Comparison of ENCODE assay signal across 25 cellular contexts in the genomic region with DNA sequence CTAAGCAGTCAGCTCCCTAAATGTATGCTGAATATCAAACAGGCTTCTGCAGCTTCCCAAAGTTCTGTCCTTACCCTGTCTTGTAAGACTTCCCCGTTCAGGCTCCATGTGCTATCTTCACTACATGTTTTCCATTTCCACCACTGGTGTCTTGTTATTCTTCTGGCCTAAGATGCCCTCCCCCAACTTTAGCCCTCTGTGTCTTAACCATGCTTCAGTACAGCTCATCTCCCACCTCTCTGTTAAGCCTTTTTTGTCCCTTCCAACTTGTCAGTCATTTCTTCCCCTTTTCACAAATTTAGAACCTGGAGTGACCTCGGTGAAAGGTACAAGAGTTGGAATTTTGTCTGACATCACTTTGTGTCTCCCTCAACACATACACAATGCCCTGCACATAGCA.
DNase-seq lines count a peak whose midpoint lies in the region; ATAC-seq and TF ChIP-seq lines count a peak whose summit lies in the region.
"Had no signal": no experiment of that assay in that cellular context is flagged by ENCODE, and none has a peak within 500 bp of the region (broad histone marks: within the 10 kb centered on the region; RNA-seq: fewer than 3 reads in every experiment).

No MANE protein-coding gene starts in this region.

- no peak for DNase-seq in stimulated activated naive CD8-positive, alpha-beta T cell treated with anti-CD3 and anti-CD28 coated beads, Interleukin-15, Interleukin-2, amounts not matched to agents 100 U/mL and 50 U/mL, for 24 hours
- no peak for DNase-seq in mesendoderm
- DNase-seq in COLO829 (ENCODE audit: low spot score) = no peak
- no peak for DNase-seq in T-helper 9 cell
- DNase-seq in NCI-H2107 (lab: John Stamatoyannopoulos, UW) = no peak
- DNase-seq: activated naive CD4-positive, alpha-beta T cell treated with anti-CD3 and anti-CD28 coated beads for 36 hours; activated T-cell treated with anti-CD3 and anti-CD28 coated beads, Interleukin-2, amount 50 U/mL, for 48 hours; effector CD4-positive, alpha-beta T cell; erythroblast; foreskin fibroblast; immature natural killer cell; left ventricle myocardium inferior; NCI-H146; NCI-H524; stimulated activated CD4-positive, alpha-beta T cell treated with anti-CD3 and anti-CD28 coated beads, Interleukin-1b, Interleukin-23, amount 100 ng/mL, for 48 hours; stimulated activated naive CD4-positive, alpha-beta T cell had no signal

- no peak overlapping the region for H4K5ac ChIP-seq in mesendoderm (ENCODE audit: low read length)

- H3K4me2 ChIP-seq in SU-DHL-6 (ENCODE audit: low read depth, low read length, poor library complexity, severe bottlenecking) (peak overlapping the region; percentile 91), mesendoderm (ENCODE audit: low read length) (no peak overlapping the region)

- WGBS in mesendoderm (ENCODE audit: extremely low coverage, insufficient coverage, low lambda C conversion rate) = no CpG with 5 or more reads among the region's 2 CpGs

- H3F3A ChIP-seq in SU-DHL-6 (ENCODE audit: insufficient read depth) = peaks cover 86% of the 10 kb centered on the region

- no peak overlapping the region for H4K8ac ChIP-seq in mesendoderm (ENCODE audit: low read depth, low read length)

- no peaks in the 10 kb centered on the region for H3K9me2 ChIP-seq in SU-DHL-6 (replicated peaks; ENCODE audit: insufficient read depth, low read length)

- no peaks in the 10 kb centered on the region for H3K79me1 ChIP-seq in mesendoderm (ENCODE audit: low read length)

- no peak overlapping the region for H3K18ac ChIP-seq in mesendoderm (ENCODE audit: low read length)

- no peaks in the 10 kb centered on the region for H3K9me3 Mint-ChIP-seq in stimulated activated naive CD8-positive, alpha-beta T cell treated with anti-CD3 and anti-CD28 coated beads, Interleukin-15, Interleukin-2, amounts not matched to agents 100 ng/mL and 50 ng/mL, for 24 hours
- H3K9me3 Mint-ChIP-seq: activated naive CD4-positive, alpha-beta T cell treated with anti-CD3 and anti-CD28 coated beads for 36 hours; central memory CD8-positive, alpha-beta T cell; immature natural killer cell had no signal

- no peak overlapping the region for H2AFZ ChIP-seq in SU-DHL-6 (ENCODE audit: low read depth, low read length, severe bottlenecking)

- H3K9ac ChIP-seq in SU-DHL-6 (ENCODE audit: low read length) = peak overlapping the region; percentile 84
- H3K9ac ChIP-seq in mesendoderm (ENCODE audit: low read length) = peak overlapping the region; percentile 11
- H3K9ac ChIP-seq: BLaER1 treated with 17β-estradiol and CSF1 and Interleukin-3, amounts not matched to agents 10 nM and 100 nM had no signal

- H3K79me2 ChIP-seq in SU-DHL-6 (ENCODE audit: insufficient read depth, low read length) (no peaks in the 10 kb centered on the region; the same call in 1 of the 2 replicates), mesendoderm (ENCODE audit: control insufficient read depth, insufficient read depth, low read length) (no peaks in the 10 kb centered on the region)

- no peaks in the 10 kb centered on the region for H3K27me3 Mint-ChIP-seq in stimulated activated naive CD8-positive, alpha-beta T cell treated with anti-CD3 and anti-CD28 coated beads, Interleukin-15, Interleukin-2, amounts not matched to agents 100 ng/mL and 50 ng/mL, for 24 hours
- H3K27me3 Mint-ChIP-seq: central memory CD8-positive, alpha-beta T cell; type B pancreatic cell had no signal

- no peaks in the 10 kb centered on the region for H3K9me3 ChIP-seq in SU-DHL-6 (ENCODE audit: insufficient read depth, low read length)
- H3K9me3 ChIP-seq: ascending aorta, left ventricle myocardium inferior had no signal

- peak overlapping the region; percentile 62 for H2BK5ac ChIP-seq in mesendoderm (ENCODE audit: low read length)

- peak overlapping the region; percentile 90 for H2AK5ac ChIP-seq in mesendoderm (ENCODE audit: low read length)

- peak overlapping the region; percentile 5 for H2BK15ac ChIP-seq in mesendoderm (replicated peaks; ENCODE audit: low read depth)

- no peak for TF ChIP-seq CTCF in SU-DHL-6 (IDR thresholded peaks at IDR 0.05; ENCODE audit: insufficient read depth, low read length, poor library complexity, severe bottlenecking)

- H3K23ac ChIP-seq in mesendoderm (ENCODE audit: low read length) = no peak overlapping the region

- no peak overlapping the region for H2BK120ac ChIP-seq in mesendoderm (ENCODE audit: low read depth, low read length)

- peak overlapping the region; percentile 56 for H3K56ac ChIP-seq in mesendoderm (ENCODE audit: low read length)

- H3K4ac ChIP-seq in mesendoderm (ENCODE audit: low read depth, low read length) = no peak overlapping the region

- H3K36me3 ChIP-seq in SU-DHL-6 (ENCODE audit: low read length) (no peaks in the 10 kb centered on the region), mesendoderm (ENCODE audit: control insufficient read depth, insufficient read depth, low read length) (no peaks in the 10 kb centered on the region)
- H3K36me3 ChIP-seq: ascending aorta; BLaER1 treated with 17β-estradiol and CSF1 and Interleukin-3, amounts not matched to agents 10 nM and 100 nM; left ventricle myocardium inferior had no signal

- peaks cover 86% of the 10 kb centered on the region for H3K4me1 Mint-ChIP-seq in stimulated activated naive CD8-positive, alpha-beta T cell treated with anti-CD3 and anti-CD28 coated beads, Interleukin-15, Interleukin-2, amounts not matched to agents 100 ng/mL and 50 ng/mL, for 24 hours (ENCODE audit: low read depth)

- H3K27me3 ChIP-seq in SU-DHL-6 (ENCODE audit: low read length) (no peaks in the 10 kb centered on the region), mesendoderm (ENCODE audit: insufficient read depth, low read length, poor library complexity) (no peaks in the 10 kb centered on the region)
- H3K27me3 ChIP-seq: ascending aorta; BLaER1 treated with 17β-estradiol and CSF1 and Interleukin-3, amounts not matched to agents 10 nM and 100 nM had no signal

- ATAC-seq in stimulated activated naive CD8-positive, alpha-beta T cell treated with anti-CD3 and anti-CD28 coated beads, Interleukin-15, Interleukin-2, amounts not matched to agents 100 U/mL and 50 U/mL, for 24 hours = no peak
- ATAC-seq in GM21526 (IDR thresholded peaks at IDR 0.05; ENCODE audit: low FRiP score, unreplicated experiment) = no peak
- ATAC-seq: Right ventricle myocardium inferior had no signal

- H3K4me1 ChIP-seq in mesendoderm (ENCODE audit: control insufficient read depth, low read depth, low read length) = peaks cover 14% of the 10 kb centered on the region

- H3K4me3 Mint-ChIP-seq in stimulated activated naive CD8-positive, alpha-beta T cell treated with anti-CD3 and anti-CD28 coated beads, Interleukin-15, Interleukin-2, amounts not matched to agents 100 ng/mL and 50 ng/mL, for 24 hours = no peak overlapping the region
- H3K4me3 Mint-ChIP-seq: activated naive CD4-positive, alpha-beta T cell treated with anti-CD3 and anti-CD28 coated beads for 36 hours; central memory CD8-positive, alpha-beta T cell; immature natural killer cell; neural crest cell; type B pancreatic cell had no signal

- H3K27ac Mint-ChIP-seq in stimulated activated naive CD8-positive, alpha-beta T cell treated with anti-CD3 and anti-CD28 coated beads, Interleukin-15, Interleukin-2, amounts not matched to agents 100 ng/mL and 50 ng/mL, for 24 hours = peak overlapping the region; percentile 66
- H3K27ac Mint-ChIP-seq: activated naive CD4-positive, alpha-beta T cell treated with anti-CD3 and anti-CD28 coated beads for 36 hours; type B pancreatic cell had no signal

- no peaks in the 10 kb centered on the region for H3K36me3 Mint-ChIP-seq in stimulated activated naive CD8-positive, alpha-beta T cell treated with anti-CD3 and anti-CD28 coated beads, Interleukin-15, Interleukin-2, amounts not matched to agents 100 ng/mL and 50 ng/mL, for 24 hours (ENCODE audit: low read depth)
- H3K36me3 Mint-ChIP-seq: immature natural killer cell, type B pancreatic cell had no signal

- H3K4me3 ChIP-seq in SU-DHL-6 (ENCODE audit: insufficient read depth, low read length, poor library complexity, severe bottlenecking) = peak overlapping the region; percentile 31
- H3K4me3 ChIP-seq in mesendoderm (ENCODE audit: low read length) = no peak overlapping the region
- H3K4me3 ChIP-seq: ascending aorta; BLaER1 treated with 17β-estradiol and CSF1 and Interleukin-3, amounts not matched to agents 10 nM and 100 nM; left ventricle myocardium inferior had no signal

- H3K27ac ChIP-seq in SU-DHL-6 (ENCODE audit: low read depth, low read length) (peak overlapping the region; percentile 98), mesendoderm (ENCODE audit: low read depth, low read length) (no peak overlapping the region)
- H3K27ac ChIP-seq: left ventricle myocardium inferior had no signal

- H4K20me1 ChIP-seq in SU-DHL-6 (ENCODE audit: low read depth, low read length) = no peaks in the 10 kb centered on the region
- H4K20me1 ChIP-seq: BLaER1 treated with 17β-estradiol and CSF1 and Interleukin-3, amounts not matched to agents 10 nM and 100 nM had no signal
